13 cellular contexts compared by ENCODE assay signal in the genomic region with DNA sequence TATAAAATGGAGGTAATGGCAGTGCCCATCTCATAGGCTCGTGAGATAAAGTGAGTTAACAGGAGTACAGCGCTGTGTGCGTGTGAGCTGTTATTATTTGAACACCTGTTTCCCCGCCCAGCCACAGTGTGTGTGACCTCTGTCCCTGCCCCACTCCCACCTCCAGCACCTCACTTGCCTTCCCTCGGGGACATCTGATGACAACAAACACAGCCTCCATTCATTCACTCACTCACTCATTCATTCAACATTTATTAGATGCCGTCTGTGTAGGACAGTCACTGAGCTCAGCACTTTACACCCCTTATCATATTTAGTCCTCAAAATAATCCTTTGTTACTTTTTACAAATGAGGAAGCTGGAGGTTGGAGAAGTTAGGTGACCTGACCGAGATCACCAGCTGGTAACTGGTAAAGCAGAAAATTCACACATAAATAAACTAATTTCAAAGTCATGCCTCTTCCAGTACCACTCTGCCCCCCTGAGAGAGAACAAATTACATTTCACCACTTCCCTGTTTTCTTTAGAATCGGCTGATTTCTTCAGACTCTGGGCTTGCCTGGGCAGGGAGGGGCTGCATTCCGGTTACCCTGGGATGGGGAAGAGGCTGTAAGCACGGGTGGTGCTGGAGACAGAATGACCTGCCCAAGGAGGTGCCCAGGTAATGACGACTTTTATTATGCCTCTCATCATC. TPM values are rescaled to one million over a fixed set of nuclear protein-coding genes. Genes with fewer than 3 reads are reported as not detected.
DNase-seq lines count a peak whose midpoint lies in the region; ATAC-seq, FAIRE-seq and TF ChIP-seq lines count a peak whose summit lies in the region.
"Had no signal": no experiment of that assay in that cellular context is flagged by ENCODE, and none has a peak within 500 bp of the region (broad histone marks: within the 10 kb centered on the region; RNA-seq: fewer than 3 reads in every experiment).

No MANE protein-coding gene starts in this region.

- H3K36me3 ChIP-seq in OCI-LY3 (replicated peaks; ENCODE audit: low read depth, low read length): no peaks in the 10 kb centered on the region
- H3K36me3 ChIP-seq in kidney (ENCODE audit: control insufficient read depth in 1 of 2, insufficient read depth in 2 of 2, low read length in 2 of 2): no peaks in the 10 kb centered on the region

- no peaks in the 10 kb centered on the region for H3K9me3 Mint-ChIP-seq in activated CD8-positive, alpha-beta T cell treated with anti-CD3 and anti-CD28 coated beads, Interleukin-2, amount 10 ng/mL, durations not matched to agents 7 days and 5 days (ENCODE audit: insufficient read depth)
- H3K9me3 Mint-ChIP-seq in activated CD8-positive, alpha-beta T cell treated with anti-CD3 and anti-CD28 coated beads for 36 hours: no peaks in the 10 kb centered on the region
- H3K9me3 Mint-ChIP-seq: effector memory CD8-positive, alpha-beta T cell had no signal

- H3K27me3 Mint-ChIP-seq in activated CD8-positive, alpha-beta T cell treated with anti-CD3 and anti-CD28 coated beads, Interleukin-2, amount 10 ng/mL, durations not matched to agents 7 days and 5 days (ENCODE audit: low read depth): peaks cover 11% of the 10 kb centered on the region
- peaks cover 1% of the 10 kb centered on the region for H3K27me3 Mint-ChIP-seq in activated CD8-positive, alpha-beta T cell treated with anti-CD3 and anti-CD28 coated beads for 36 hours
- H3K27me3 Mint-ChIP-seq: effector memory CD8-positive, alpha-beta T cell had no signal

- TF ChIP-seq CTCF in activated CD8-positive, alpha-beta T cell treated with anti-CD3 and anti-CD28 coated beads for 36 hours (IDR thresholded peaks at IDR 0.05): no peak
- TF ChIP-seq CTCF in OCI-LY3 (IDR thresholded peaks at IDR 0.05; ENCODE audit: low read depth, low read length) (no peak), kidney (IDR thresholded peaks at IDR 0.05; ENCODE audit: borderline replicate concordance, extremely low read depth, insufficient read depth) (no peak)

- H3K4me3 Mint-ChIP-seq in activated CD8-positive, alpha-beta T cell treated with anti-CD3 and anti-CD28 coated beads, Interleukin-2, amount 10 ng/mL, durations not matched to agents 7 days and 5 days: no peak overlapping the region
- H3K4me3 Mint-ChIP-seq in activated CD8-positive, alpha-beta T cell treated with anti-CD3 and anti-CD28 coated beads for 36 hours: no peak overlapping the region
- H3K4me3 Mint-ChIP-seq: effector memory CD8-positive, alpha-beta T cell had no signal

- H3K4me1 ChIP-seq in OCI-LY3 (ENCODE audit: low read length) (peaks cover 23% of the 10 kb centered on the region), kidney (ENCODE audit: control insufficient read depth in 1 of 2, insufficient read depth in 1 of 2, low read depth in 1 of 2, low read length in 2 of 2) (peaks cover 0 to 7% of the 10 kb centered on the region in 2 donors)

- no peaks in the 10 kb centered on the region for H4K20me1 ChIP-seq in OCI-LY3 (ENCODE audit: insufficient read depth, low read length)

- H3K4me2 ChIP-seq in OCI-LY3 (ENCODE audit: low read length): peak overlapping the region; percentile 34

- peak overlapping the region; percentile 57 for H3K27ac Mint-ChIP-seq in activated CD8-positive, alpha-beta T cell treated with anti-CD3 and anti-CD28 coated beads, Interleukin-2, amount 10 ng/mL, durations not matched to agents 7 days and 5 days
- no peak overlapping the region for H3K27ac Mint-ChIP-seq in activated CD8-positive, alpha-beta T cell treated with anti-CD3 and anti-CD28 coated beads for 36 hours

- H3K27ac ChIP-seq in OCI-LY3 (ENCODE audit: low read length) (no peak overlapping the region), kidney (ENCODE audit: low read depth in 2 of 2, low read length in 2 of 2) (no peak overlapping the region)

- peaks cover 41% of the 10 kb centered on the region for H3K27me3 ChIP-seq in OCI-LY3 (ENCODE audit: low read depth, low read length)
- H3K27me3 ChIP-seq: heart right ventricle had no signal

- POLR2A ChIA-PET in activated CD8-positive, alpha-beta T cell treated with anti-CD3 and anti-CD28 coated beads, Interleukin-2, amount 10 ng/mL, durations not matched to agents 7 days and 5 days (lab: Charles Lee): no interaction called here
- POLR2A ChIA-PET in activated CD8-positive, alpha-beta T cell treated with anti-CD3 and anti-CD28 coated beads for 36 hours (lab: Charles Lee): no interaction called here

- H3K4me3 ChIP-seq in OCI-LY3 (ENCODE audit: low read length): no peak overlapping the region
- no peak overlapping the region for H3K4me3 ChIP-seq in kidney (ENCODE audit: low read length in 2 of 2)
- H3K4me3 ChIP-seq: heart right ventricle had no signal

- peaks cover 38% of the 10 kb centered on the region for H3K4me1 Mint-ChIP-seq in activated CD8-positive, alpha-beta T cell treated with anti-CD3 and anti-CD28 coated beads, Interleukin-2, amount 10 ng/mL, durations not matched to agents 7 days and 5 days (ENCODE audit: low read depth)
- H3K4me1 Mint-ChIP-seq in activated CD8-positive, alpha-beta T cell treated with anti-CD3 and anti-CD28 coated beads for 36 hours (ENCODE audit: low read depth): peaks cover 2% of the 10 kb centered on the region

- intact Hi-C loops in activated CD8-positive, alpha-beta T cell treated with anti-CD3 and anti-CD28 coated beads for 36 hours (cut with micrococcal nuclease): no loop called here
- intact Hi-C loops in kidney (cut with DNase I): no loop called here

- TF ChIP-seq POLR2A in erythroblast (IDR thresholded peaks at IDR 0.05; ENCODE audit: low read length): no peak

- DNase-seq in activated CD8-positive, alpha-beta T cell treated with anti-CD3 and anti-CD28 coated beads, Interleukin-2, amount 10 ng/mL, durations not matched to agents 7 days and 5 days: no peak
- no peak for DNase-seq in activated CD8-positive, alpha-beta T cell treated with anti-CD3 and anti-CD28 coated beads for 36 hours
- DNase-seq in kidney (peak; percentile 54), urothelium cell line (ENCODE audit: low spot score) (no peak), erythroblast (lab: John Stamatoyannopoulos, UW) (no peak)
- no peak for DNase-seq in activated effector memory CD4-positive, alpha-beta T cell treated with anti-CD3 and anti-CD28 coated beads, Interleukin-2, amount 50 U/mL, for 16 hours
- DNase-seq: effector memory CD8-positive, alpha-beta T cell; heart right ventricle; NCI-H1092 treated with DMSO at 0.1 percent for 48 hours; NK-92 treated with Interleukin-12 subunit alpha and Interleukin-12 subunit beta, amount 100 ng/mL, for 24 hours had no signal

- ATAC-seq in activated CD8-positive, alpha-beta T cell treated with anti-CD3 and anti-CD28 coated beads, Interleukin-2, amount 10 ng/mL, durations not matched to agents 7 days and 5 days: no peak
- ATAC-seq in activated CD8-positive, alpha-beta T cell treated with anti-CD3 and anti-CD28 coated beads for 36 hours: no peak
- ATAC-seq in HG03175 (IDR thresholded peaks at IDR 0.05; ENCODE audit: unreplicated experiment): no peak
- ATAC-seq: effector memory CD8-positive, alpha-beta T cell; heart right ventricle; right cardiac atrium had no signal

- H3K9ac ChIP-seq in OCI-LY3 (ENCODE audit: low read length) (no peak overlapping the region), kidney (ENCODE audit: low read length in 2 of 2) (no peak overlapping the region)

- peak overlapping the region; percentile 26; the same call in 1 of the 2 replicates for H2AFZ ChIP-seq in OCI-LY3 (ENCODE audit: low read depth, low read length)

- CTCF ChIA-PET in activated CD8-positive, alpha-beta T cell treated with anti-CD3 and anti-CD28 coated beads, Interleukin-2, amount 10 ng/mL, durations not matched to agents 7 days and 5 days (lab: Charles Lee): interaction anchor here (1.3 to 9.4 kb wide), 7 partner anchors 12 to 237 kb away, joined by 4 to 375 read pairs (median 26); no protein-coding TSS in a partner anchor
- CTCF ChIA-PET in activated CD8-positive, alpha-beta T cell treated with anti-CD3 and anti-CD28 coated beads for 36 hours (lab: Charles Lee): interaction anchor here (0.6 to 17.2 kb wide), 7 partner anchors 15 to 507 kb away, joined by 3 to 477 read pairs (median 3); no protein-coding TSS in a partner anchor

- no peaks in the 10 kb centered on the region for H3K79me2 ChIP-seq in OCI-LY3 (ENCODE audit: low read length)

- no peak for FAIRE-seq in kidney (lab: Jason Lieb, UNC)
- peak; percentile 20 for FAIRE-seq in urothelium cell line (lab: Jason Lieb, UNC)

- H3K9me3 ChIP-seq in OCI-LY3 (ENCODE audit: insufficient read depth, low read length): no peaks in the 10 kb centered on the region
- H3K9me3 ChIP-seq in kidney (ENCODE audit: control insufficient read depth in 1 of 2, low read length in 2 of 2): no peaks in the 10 kb centered on the region
- H3K9me3 ChIP-seq: heart right ventricle had no signal

- H3K36me3 Mint-ChIP-seq in activated CD8-positive, alpha-beta T cell treated with anti-CD3 and anti-CD28 coated beads, Interleukin-2, amount 10 ng/mL, durations not matched to agents 7 days and 5 days (ENCODE audit: low read depth): no peaks in the 10 kb centered on the region
- no peaks in the 10 kb centered on the region for H3K36me3 Mint-ChIP-seq in activated CD8-positive, alpha-beta T cell treated with anti-CD3 and anti-CD28 coated beads for 36 hours (ENCODE audit: low read depth)

RNA-seq across cellular contexts. Expression of a gene that starts 58.6 kb away (rescaled TPM):
- 1 to 10 TPM; 1.4 to 1.7 TPM for total RNA-seq in activated CD8-positive, alpha-beta T cell treated with anti-CD3 and anti-CD28 coated beads, Interleukin-2, amount 10 ng/mL, durations not matched to agents 7 days and 5 days
- 1 to 10 TPM in 1 of 2 experiments, under 1 TPM in 1; 0.69 to 1.2 TPM for total RNA-seq in activated CD8-positive, alpha-beta T cell treated with anti-CD3 and anti-CD28 coated beads for 36 hours
- total RNA-seq in kidney: 7.1 TPM
- polyA plus RNA-seq in kidney (ENCODE audit: insufficient read depth, low read depth, low replicate concordance): 3.7 TPM
